ENCODE assay signal across 26 cellular contexts in genomic region chr11:97902828-97903227, GRCh38.
"Had no signal": no experiment of that assay in that cellular context is flagged by ENCODE, and none has a peak within 500 bp of the region (broad histone marks: within the 10 kb centered on the region; RNA-seq: fewer than 3 reads in every experiment).

No MANE protein-coding gene starts in this region.

- H3K4me3 ChIP-seq: colonic mucosa, coronary artery, dorsolateral prefrontal cortex, esophagus muscularis mucosa, esophagus squamous epithelium, gastrocnemius medialis, gastroesophageal sphincter, heart left ventricle, heart right ventricle, hepatocyte had no signal

- H3K27me3 ChIP-seq: colonic mucosa, dorsolateral prefrontal cortex, esophagus muscularis mucosa, esophagus squamous epithelium, foreskin keratinocyte, gastrocnemius medialis, gastroesophageal sphincter, heart left ventricle, heart right ventricle, hepatocyte had no signal

- H3K36me3 ChIP-seq: colonic mucosa, esophagus muscularis mucosa, esophagus squamous epithelium, gastrocnemius medialis, gastroesophageal sphincter, heart left ventricle, heart right ventricle had no signal

- H3K4me2 ChIP-seq: hepatocyte had no signal

- H3K4me1 ChIP-seq: colonic mucosa, esophagus muscularis mucosa, esophagus squamous epithelium, foreskin keratinocyte, gastrocnemius medialis, gastroesophageal sphincter, heart left ventricle, heart right ventricle had no signal

- ATAC-seq: effector memory CD8-positive, alpha-beta T cell; esophagus mucosa; foreskin keratinocyte; gastrocnemius medialis; gastroesophageal sphincter; heart left ventricle; heart right ventricle had no signal

- H3K27ac ChIP-seq: colonic mucosa, coronary artery, dorsolateral prefrontal cortex, epithelial cell of prostate, esophagus muscularis mucosa, esophagus squamous epithelium, foreskin keratinocyte, gastrocnemius medialis, gastroesophageal sphincter, heart left ventricle, heart right ventricle, hepatocyte had no signal

- DNase-seq: colonic mucosa; cortex of kidney; dermis blood vessel endothelial cell; dorsolateral prefrontal cortex; effector CD4-positive, alpha-beta T cell; effector CD8-positive, alpha-beta T cell; effector memory CD4-positive, alpha-beta T cell; effector memory CD8-positive, alpha-beta T cell; endodermal cell; erythroblast; esophagus squamous epithelium; foreskin fibroblast; foreskin keratinocyte; foreskin melanocyte; gastrocnemius medialis; glutamatergic neuron; head of caudate nucleus; heart left ventricle; heart right ventricle had no signal

- FAIRE-seq: endothelial cell of umbilical vein had no signal

- H3K79me2 ChIP-seq: hepatocyte had no signal

- H3K9me3 ChIP-seq: colonic mucosa, esophagus muscularis mucosa, esophagus squamous epithelium, gastrocnemius medialis, gastroesophageal sphincter, heart left ventricle had no signal

- H2AFZ ChIP-seq: hepatocyte had no signal
